ENCODE assay signal across 2 cellular contexts in genomic region chr6:54801244-54801643, GRCh38.
TF ChIP-seq lines count a peak whose summit lies in the region.

No MANE protein-coding gene starts in this region.

TF ChIP-seq in HEK293, 187 proteins besides CTCF, POLR2A, EP300 and RAD21 (continued from another document):
- TF ChIP-seq ZBTB26 (tag by site-specific recombination; optimal IDR thresholded peaks at IDR 0.05) (no peak), ZNF548 (tag by site-specific recombination; IDR thresholded peaks at IDR 0.05) (no peak), ZNF623 (tag by site-specific recombination; IDR thresholded peaks at IDR 0.05) (no peak), ZNF837 (tag by site-specific recombination; IDR thresholded peaks at IDR 0.05) (no peak), ZNF513 (tag by site-specific recombination; IDR thresholded peaks at IDR 0.05) (no peak), ATF2 (tag by site-specific recombination; IDR thresholded peaks at IDR 0.05; ENCODE audit: low read depth) (no peak), ZNF830 (tag by site-specific recombination; IDR thresholded peaks at IDR 0.05; ENCODE audit: low read depth) (no peak), ZNF280C (tag by site-specific recombination; IDR thresholded peaks at IDR 0.05) (no peak), GLI4 (tag by site-specific recombination; IDR thresholded peaks at IDR 0.05) (no peak), ZFP37 (tag by site-specific recombination; IDR thresholded peaks at IDR 0.05) (no peak), OSR2 (tag by site-specific recombination; IDR thresholded peaks at IDR 0.05) (no peak), ZNF155 (tag by site-specific recombination; IDR thresholded peaks at IDR 0.05) (no peak), ZNF707 (tag by site-specific recombination; IDR thresholded peaks at IDR 0.05) (no peak), ZNF555 (tag by site-specific recombination; conservative IDR thresholded peaks at IDR 0.05) (no peak), BCL11B (tag by site-specific recombination; IDR thresholded peaks at IDR 0.05; ENCODE audit: low read depth) (no peak), ZNF18 (tag by site-specific recombination; IDR thresholded peaks at IDR 0.05) (no peak), ZNF23 (tag by site-specific recombination; IDR thresholded peaks at IDR 0.05; ENCODE audit: borderline replicate concordance) (no peak), MEIS1 (CRISPR knock-in tag; IDR thresholded peaks at IDR 0.05; ENCODE audit: borderline replicate concordance) (no peak)

TF ChIP-seq in GM23338, 12 proteins besides CTCF, POLR2A, EP300 and RAD21 (continued from another document):
- TF ChIP-seq ZNF462 (CRISPR knock-in tag; IDR thresholded peaks at IDR 0.05) = no peak
- no peak for TF ChIP-seq ETS1 (IDR thresholded peaks at IDR 0.05)
